ENCODE assay signal across 8 cellular contexts in genomic region chr11:85854557-85855340, GRCh38. TPM values are rescaled to one million over a fixed set of nuclear protein-coding genes. Genes with fewer than 3 reads are reported as not detected.
A peak's percentile ranks its signal among the peaks of the same experiment; 100 is the strongest.
DNase-seq lines count a peak whose midpoint lies in the region; ATAC-seq and TF ChIP-seq lines count a peak whose summit lies in the region.

No MANE protein-coding gene starts in this region.

- POLR2A ChIA-PET in activated naive CD8-positive, alpha-beta T cell treated with anti-CD3 and anti-CD28 coated beads, Interleukin-2, amount 10 ng/mL, durations not matched to agents 7 days and 5 days (lab: Charles Lee) = interaction anchor here (0.6 to 1.6 kb wide), 11 partner anchors 8 to 594 kb away, joined by 3 to 9 read pairs (median 4); partner anchors contain the start of genes CREBZF and TMEM126A

- H3K9me3 ChIP-seq in trophoblast cell (ENCODE audit: insufficient read depth, low read depth, low read length) = peaks cover 3% of the 10 kb centered on the region

- peak overlapping the region; percentile 81 for H2AFZ ChIP-seq in trophoblast cell (ENCODE audit: insufficient read depth, low read length, poor library complexity)

- H3K4me3 Mint-ChIP-seq in activated naive CD8-positive, alpha-beta T cell treated with anti-CD3 and anti-CD28 coated beads, Interleukin-2, amount 10 ng/mL, durations not matched to agents 7 days and 5 days = peak overlapping the region; percentile 81
- peak overlapping the region; percentile 89 for H3K4me3 Mint-ChIP-seq in type B pancreatic cell

- peak; percentile 80 for TF ChIP-seq CTCF in GM12873 (IDR thresholded peaks at IDR 0.05; ENCODE audit: insufficient read depth, low read depth, low read length, missing control alignments)
- TF ChIP-seq CTCF in type B pancreatic cell (conservative IDR thresholded peaks at IDR 0.05) = peak; percentile 96

- peak; percentile 99 for ATAC-seq in HG02678 (IDR thresholded peaks at IDR 0.05; ENCODE audit: unreplicated experiment)
- peak; percentile 98 for ATAC-seq in activated naive CD8-positive, alpha-beta T cell treated with anti-CD3 and anti-CD28 coated beads, Interleukin-2, amount 10 ng/mL, durations not matched to agents 7 days and 5 days (ENCODE audit: low read depth)

- peak overlapping the region; percentile 87 for H2BK12ac ChIP-seq in trophoblast cell (ENCODE audit: low read length)

- H3K36me3 ChIP-seq in trophoblast cell (ENCODE audit: control insufficient read depth in 1 of 2, insufficient read depth in 2 of 2, low read length in 2 of 2) = no peaks in the 10 kb centered on the region

- H3K9ac ChIP-seq in trophoblast cell (ENCODE audit: low read length) = peak overlapping the region; percentile 20

- peaks cover 3% of the 10 kb centered on the region for H3K27me3 Mint-ChIP-seq in activated naive CD8-positive, alpha-beta T cell treated with anti-CD3 and anti-CD28 coated beads, Interleukin-2, amount 10 ng/mL, durations not matched to agents 7 days and 5 days
- H3K27me3 Mint-ChIP-seq in type B pancreatic cell = no peaks in the 10 kb centered on the region

- peak overlapping the region; percentile 28 for H3K27ac ChIP-seq in trophoblast cell (ENCODE audit: low read depth, low read length)

- peak overlapping the region; percentile 96 for H3K18ac ChIP-seq in trophoblast cell (ENCODE audit: low read length)

- no CpG with 5 or more reads among the region's 62 CpGs for WGBS in trophoblast cell (ENCODE audit: extremely low coverage, insufficient coverage, insufficient read length)

- H3K4me3 ChIP-seq in trophoblast cell (ENCODE audit: low read depth, low read length) = peak overlapping the region; percentile 57

- H2BK120ac ChIP-seq in trophoblast cell (ENCODE audit: insufficient read depth, low read length, poor library complexity) = peak overlapping the region; percentile 91

- DNase-seq in NCI-H1105 (lab: John Stamatoyannopoulos, UW) (peak; percentile 90), SKM-1 (lab: John Stamatoyannopoulos, UW; ENCODE audit: unreplicated experiment) (peak; percentile 87), cardiac septum (ENCODE audit: low spot score) (peak; percentile 96), trophoblast cell (peak; percentile 93 to 97), type B pancreatic cell (ENCODE audit: extremely low spot score, unreplicated experiment) (peak; percentile 97)
- peak; percentile 97 for DNase-seq in activated naive CD8-positive, alpha-beta T cell treated with anti-CD3 and anti-CD28 coated beads, Interleukin-2, amount 10 ng/mL, durations not matched to agents 7 days and 5 days

- H3K79me2 ChIP-seq in trophoblast cell (ENCODE audit: control insufficient read depth, insufficient read depth, low read length, poor library complexity) = peaks cover 3% of the 10 kb centered on the region

- peaks cover 4 to 5% of the 10 kb centered on the region in 2 experiments for H3K4me1 ChIP-seq in trophoblast cell (ENCODE audit: control insufficient read depth in 1 of 2, insufficient read depth in 2 of 2, low read length in 2 of 2)

- intact Hi-C loops in cardiac septum (cut with DNase I) = loop anchor here (5.0 to 10.0 kb wide), 6 partner anchors 88 to 970 kb away; partner anchors contain the start of genes HIKESHI and PICALM

- H3K79me1 ChIP-seq in trophoblast cell (ENCODE audit: low read length) = peaks cover 8% of the 10 kb centered on the region

- peaks cover 10% of the 10 kb centered on the region for H3K36me3 Mint-ChIP-seq in activated naive CD8-positive, alpha-beta T cell treated with anti-CD3 and anti-CD28 coated beads, Interleukin-2, amount 10 ng/mL, durations not matched to agents 7 days and 5 days
- no peaks in the 10 kb centered on the region for H3K36me3 Mint-ChIP-seq in type B pancreatic cell

- H3K27me3 ChIP-seq in trophoblast cell (ENCODE audit: insufficient read depth, low read length) = no peaks in the 10 kb centered on the region

- no peak overlapping the region for H3K23ac ChIP-seq in trophoblast cell (ENCODE audit: low read length)

- H3K27ac Mint-ChIP-seq in activated naive CD8-positive, alpha-beta T cell treated with anti-CD3 and anti-CD28 coated beads, Interleukin-2, amount 10 ng/mL, durations not matched to agents 7 days and 5 days = peak overlapping the region; percentile 93
- H3K27ac Mint-ChIP-seq in type B pancreatic cell = peak overlapping the region; percentile 87

- H3K9me3 Mint-ChIP-seq in activated naive CD8-positive, alpha-beta T cell treated with anti-CD3 and anti-CD28 coated beads, Interleukin-2, amount 10 ng/mL, durations not matched to agents 7 days and 5 days = peaks cover 1% of the 10 kb centered on the region
- H3K9me3 Mint-ChIP-seq in type B pancreatic cell = peaks cover 7% of the 10 kb centered on the region

- no peak overlapping the region for H2AK5ac ChIP-seq in trophoblast cell (ENCODE audit: low read length)

- peak overlapping the region; percentile 96 for H4K8ac ChIP-seq in trophoblast cell (ENCODE audit: low read depth, low read length)

- peak overlapping the region; percentile 69 for H3K4ac ChIP-seq in trophoblast cell (ENCODE audit: low read depth, low read length)

- H4K91ac ChIP-seq in trophoblast cell (ENCODE audit: low read depth, low read length) = peak overlapping the region; percentile 94

- H4K12ac ChIP-seq in trophoblast cell (ENCODE audit: low read depth, low read length) = peak overlapping the region; percentile 92

- H3K4me1 Mint-ChIP-seq in activated naive CD8-positive, alpha-beta T cell treated with anti-CD3 and anti-CD28 coated beads, Interleukin-2, amount 10 ng/mL, durations not matched to agents 7 days and 5 days = peaks cover 8% of the 10 kb centered on the region
- peaks cover 10% of the 10 kb centered on the region for H3K4me1 Mint-ChIP-seq in type B pancreatic cell (ENCODE audit: unreplicated experiment)

- peak overlapping the region; percentile 64 for H3K4me2 ChIP-seq in trophoblast cell (ENCODE audit: low read length)

- peak overlapping the region; percentile 81 for H2BK5ac ChIP-seq in trophoblast cell (ENCODE audit: low read depth, low read length, poor library complexity)

- peak overlapping the region; percentile 95 for H3K14ac ChIP-seq in trophoblast cell (ENCODE audit: low read length)

RNA-seq across cellular contexts. Expression of gene CCDC83, which starts 0.4 kb away (rescaled TPM):
- not detected for total RNA-seq in activated naive CD8-positive, alpha-beta T cell treated with anti-CD3 and anti-CD28 coated beads, Interleukin-2, amount 10 ng/mL, durations not matched to agents 7 days and 5 days
- not detected for total RNA-seq in cardiac septum
- polyA plus RNA-seq in trophoblast cell (2013) = not detected in 2 replicates
- total RNA-seq in type B pancreatic cell (ENCODE audit: low replicate concordance) = not detected in 2 replicates

RNA-seq across cellular contexts. Expression of gene SYTL2, which starts 43.8 kb away (rescaled TPM):
- 10 to 100 TPM; 28.7 to 39.3 TPM for total RNA-seq in activated naive CD8-positive, alpha-beta T cell treated with anti-CD3 and anti-CD28 coated beads, Interleukin-2, amount 10 ng/mL, durations not matched to agents 7 days and 5 days
- total RNA-seq in cardiac septum (14.2 TPM), type B pancreatic cell (ENCODE audit: low replicate concordance) (30.6 and 42.4 TPM in 2 replicates)
- polyA plus RNA-seq in trophoblast cell (2013) = 4.1 and 4.5 TPM in 2 replicates

Comparison
In these comparisons a context has a peak if more than half of its experiments do, and no peak if none do; other contexts are left out.
1. Peak in every context shown above with its lines: DNase-seq, ATAC-seq, H3K4me3 ChIP-seq and H3K27ac ChIP-seq.